In genomic region chr13:33244210-33244906, GRCh38 we compare ENCODE assay signal across 1 cellular context.
TF ChIP-seq lines count a peak whose summit lies in the region.

No MANE protein-coding gene starts in this region.

TF ChIP-seq in GM12878, 131 proteins besides CTCF, POLR2A, EP300 and RAD21:
- TF ChIP-seq, protein P1, sequence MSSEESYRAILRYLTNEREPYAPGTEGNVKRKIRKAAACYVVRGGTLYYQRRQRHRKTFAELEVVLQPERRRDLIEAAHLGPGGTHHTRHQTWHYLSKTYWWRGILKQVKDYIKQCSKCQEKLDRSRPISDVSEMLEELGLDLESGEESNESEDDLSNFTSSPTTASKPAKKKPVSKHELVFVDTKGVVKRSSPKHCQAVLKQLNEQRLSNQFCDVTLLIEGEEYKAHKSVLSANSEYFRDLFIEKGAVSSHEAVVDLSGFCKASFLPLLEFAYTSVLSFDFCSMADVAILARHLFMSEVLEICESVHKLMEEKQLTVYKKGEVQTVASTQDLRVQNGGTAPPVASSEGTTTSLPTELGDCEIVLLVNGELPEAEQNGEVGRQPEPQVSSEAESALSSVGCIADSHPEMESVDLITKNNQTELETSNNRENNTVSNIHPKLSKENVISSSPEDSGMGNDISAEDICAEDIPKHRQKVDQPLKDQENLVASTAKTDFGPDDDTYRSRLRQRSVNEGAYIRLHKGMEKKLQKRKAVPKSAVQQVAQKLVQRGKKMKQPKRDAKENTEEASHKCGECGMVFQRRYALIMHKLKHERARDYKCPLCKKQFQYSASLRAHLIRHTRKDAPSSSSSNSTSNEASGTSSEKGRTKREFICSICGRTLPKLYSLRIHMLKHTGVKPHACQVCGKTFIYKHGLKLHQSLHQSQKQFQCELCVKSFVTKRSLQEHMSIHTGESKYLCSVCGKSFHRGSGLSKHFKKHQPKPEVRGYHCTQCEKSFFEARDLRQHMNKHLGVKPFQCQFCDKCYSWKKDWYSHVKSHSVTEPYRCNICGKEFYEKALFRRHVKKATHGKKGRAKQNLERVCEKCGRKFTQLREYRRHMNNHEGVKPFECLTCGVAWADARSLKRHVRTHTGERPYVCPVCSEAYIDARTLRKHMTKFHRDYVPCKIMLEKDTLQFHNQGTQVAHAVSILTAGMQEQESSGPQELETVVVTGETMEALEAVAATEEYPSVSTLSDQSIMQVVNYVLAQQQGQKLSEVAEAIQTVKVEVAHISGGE (CRISPR knock-in tag; IDR thresholded peaks at IDR 0.05), result no peak
- TF ChIP-seq, protein P2, sequence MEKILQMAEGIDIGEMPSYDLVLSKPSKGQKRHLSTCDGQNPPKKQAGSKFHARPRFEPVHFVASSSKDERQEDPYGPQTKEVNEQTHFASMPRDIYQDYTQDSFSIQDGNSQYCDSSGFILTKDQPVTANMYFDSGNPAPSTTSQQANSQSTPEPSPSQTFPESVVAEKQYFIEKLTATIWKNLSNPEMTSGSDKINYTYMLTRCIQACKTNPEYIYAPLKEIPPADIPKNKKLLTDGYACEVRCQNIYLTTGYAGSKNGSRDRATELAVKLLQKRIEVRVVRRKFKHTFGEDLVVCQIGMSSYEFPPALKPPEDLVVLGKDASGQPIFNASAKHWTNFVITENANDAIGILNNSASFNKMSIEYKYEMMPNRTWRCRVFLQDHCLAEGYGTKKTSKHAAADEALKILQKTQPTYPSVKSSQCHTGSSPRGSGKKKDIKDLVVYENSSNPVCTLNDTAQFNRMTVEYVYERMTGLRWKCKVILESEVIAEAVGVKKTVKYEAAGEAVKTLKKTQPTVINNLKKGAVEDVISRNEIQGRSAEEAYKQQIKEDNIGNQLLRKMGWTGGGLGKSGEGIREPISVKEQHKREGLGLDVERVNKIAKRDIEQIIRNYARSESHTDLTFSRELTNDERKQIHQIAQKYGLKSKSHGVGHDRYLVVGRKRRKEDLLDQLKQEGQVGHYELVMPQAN (conservative IDR thresholded peaks at IDR 0.05), result no peak
- no peak for TF ChIP-seq HCFC1 (IDR thresholded peaks at IDR 0.05; ENCODE audit: low read length)
- no peak for TF ChIP-seq NFXL1 (IDR thresholded peaks at IDR 0.05; ENCODE audit: borderline replicate concordance)
- no peak for TF ChIP-seq NR2C2 (IDR thresholded peaks at IDR 0.05; ENCODE audit: borderline replicate concordance, control insufficient read depth, insufficient read length, low read depth)
- TF ChIP-seq MYC (IDR thresholded peaks at IDR 0.05; ENCODE audit: insufficient read depth, insufficient read length, insufficient replicate concordance, low read length, severe bottlenecking), result no peak
- no peak for TF ChIP-seq RELB (IDR thresholded peaks at IDR 0.05; ENCODE audit: low read depth)
